In genomic region chr3:71232175-71232679, GRCh38 we compare ENCODE assay signal across 18 cellular contexts.
"Had no signal": no experiment of that assay in that cellular context is flagged by ENCODE, and none has a peak within 500 bp of the region (broad histone marks: within the 10 kb centered on the region; RNA-seq: fewer than 3 reads in every experiment).

No MANE protein-coding gene starts in this region.

- H3K27ac ChIP-seq: epithelial cell of prostate, gastroesophageal sphincter, left ventricle myocardium inferior, parathyroid adenoma had no signal

- H3K9ac ChIP-seq: parathyroid adenoma, SK-N-SH had no signal

- H3K27me3 ChIP-seq: gastroesophageal sphincter had no signal

- H3K9me3 Mint-ChIP-seq: activated T-helper 2 cell treated with anti-CD3 and anti-CD28 coated beads, Interferon-gamma antibody, Interleukin-2, Interleukin-4, amounts not matched to agents 10 μg/mL and 5 μg/mL and 100 μg/mL, durations not matched to agents 14 hours and 24 hours and 36 hours; central memory CD8-positive, alpha-beta T cell; dendritic cell treated with granulocyte-macrophage colony-stimulating factor and Interleukin-4, amounts not matched to agents 40 ng/mL and 50 ng/mL, for 4 days; effector memory CD8-positive, alpha-beta T cell had no signal

- H3K9me3 ChIP-seq: gastroesophageal sphincter, left ventricle myocardium inferior, SK-N-SH had no signal

- DNase-seq: activated CD4-positive, CD25-positive, alpha-beta regulatory T cell; amygdala; effector memory CD8-positive, alpha-beta T cell; kidney; left ventricle myocardium inferior; mesenchymal stem cell; retina; SK-N-SH; stimulated activated CD4-positive, alpha-beta T cell treated with anti-CD3 and anti-CD28 coated beads, Interleukin-15, amount 100 ng/mL, for 24 hours; stimulated activated CD4-positive, alpha-beta T cell treated with anti-CD3 and anti-CD28 coated beads, Interleukin-4, amount 100 ng/mL, for 24 hours; trophoblast cell had no signal

- H3K4me2 ChIP-seq: SK-N-SH had no signal

- H3K36me3 ChIP-seq: gastroesophageal sphincter, left ventricle myocardium inferior had no signal

- H3K27me3 Mint-ChIP-seq: central memory CD8-positive, alpha-beta T cell; dendritic cell treated with granulocyte-macrophage colony-stimulating factor and Interleukin-4, amounts not matched to agents 40 ng/mL and 50 ng/mL, for 4 days; effector memory CD8-positive, alpha-beta T cell had no signal

- H3K4me3 Mint-ChIP-seq: brain; central memory CD8-positive, alpha-beta T cell; dendritic cell treated with granulocyte-macrophage colony-stimulating factor and Interleukin-4, amounts not matched to agents 40 ng/mL and 50 ng/mL, for 4 days; effector memory CD8-positive, alpha-beta T cell had no signal

- H3K4me3 ChIP-seq: gastroesophageal sphincter, left ventricle myocardium inferior had no signal

- H3K4me1 ChIP-seq: parathyroid adenoma had no signal

- H3K27ac Mint-ChIP-seq: dendritic cell treated with granulocyte-macrophage colony-stimulating factor and Interleukin-4, amounts not matched to agents 40 ng/mL and 50 ng/mL, for 4 days; effector memory CD8-positive, alpha-beta T cell had no signal

- H2AFZ ChIP-seq: parathyroid adenoma had no signal

- H3K9me2 ChIP-seq: SK-N-SH had no signal
